14 cellular contexts compared by ENCODE assay signal in genomic region chr12:25980035-25980434, GRCh38. TPM values are rescaled to one million over a fixed set of nuclear protein-coding genes. Genes with fewer than 3 reads are reported as not detected.
DNase-seq lines count a peak whose midpoint lies in the region; ATAC-seq, FAIRE-seq and TF ChIP-seq lines count a peak whose summit lies in the region.
"Had no signal": no experiment of that assay in that cellular context is flagged by ENCODE, and none has a peak within 500 bp of the region (broad histone marks: within the 10 kb centered on the region; RNA-seq: fewer than 3 reads in every experiment).

No MANE protein-coding gene starts in this region.

- no peaks in the 10 kb centered on the region for H3K27me3 ChIP-seq in astrocyte (ENCODE audit: insufficient read depth, low read length)
- H3K27me3 ChIP-seq in lower lobe of right lung (ENCODE audit: low read depth) = no peaks in the 10 kb centered on the region
- H3K27me3 ChIP-seq: BE2C had no signal

- H3K4me3 ChIP-seq in HEK293 (ENCODE audit: low read depth, low read length) (no peak overlapping the region), astrocyte (ENCODE audit: insufficient read depth, low read depth, low read length) (no peak overlapping the region), lower lobe of right lung (no peak overlapping the region)
- H3K4me3 ChIP-seq: A549, GM12878 had no signal

- FAIRE-seq in astrocyte (lab: Jason Lieb, UNC) = no peak
- FAIRE-seq: A549, GM12878, GM18507 had no signal

- H3K36me3 ChIP-seq in HEK293 (ENCODE audit: control insufficient read depth in 2 of 2, insufficient read depth in 1 of 2, low read length in 2 of 2) (no peaks in the 10 kb centered on the region), astrocyte (ENCODE audit: insufficient read depth, low read length) (no peaks in the 10 kb centered on the region), lower lobe of right lung (no peaks in the 10 kb centered on the region)
- H3K36me3 ChIP-seq: BE2C had no signal

- H3K9me3 Mint-ChIP-seq in astrocyte (ENCODE audit: unreplicated experiment) = no peaks in the 10 kb centered on the region
- no peaks in the 10 kb centered on the region for H3K9me3 Mint-ChIP-seq in activated naive CD4-positive, alpha-beta T cell treated with anti-CD3 and anti-CD28 coated beads, Interleukin-2, amount 10 ng/mL, durations not matched to agents 7 days and 5 days

- no peaks in the 10 kb centered on the region for H3K27me3 Mint-ChIP-seq in astrocyte (ENCODE audit: low read depth, unreplicated experiment)
- peaks cover 4% of the 10 kb centered on the region for H3K27me3 Mint-ChIP-seq in activated naive CD4-positive, alpha-beta T cell treated with anti-CD3 and anti-CD28 coated beads, Interleukin-2, amount 10 ng/mL, durations not matched to agents 7 days and 5 days

- H3K4me1 Mint-ChIP-seq in astrocyte (ENCODE audit: low read depth, unreplicated experiment) = peaks cover 8% of the 10 kb centered on the region
- no peaks in the 10 kb centered on the region for H3K4me1 Mint-ChIP-seq in activated naive CD4-positive, alpha-beta T cell treated with anti-CD3 and anti-CD28 coated beads, Interleukin-2, amount 10 ng/mL, durations not matched to agents 7 days and 5 days

- no peak overlapping the region for H3K4me3 Mint-ChIP-seq in astrocyte (ENCODE audit: unreplicated experiment)
- H3K4me3 Mint-ChIP-seq in activated naive CD4-positive, alpha-beta T cell treated with anti-CD3 and anti-CD28 coated beads, Interleukin-2, amount 10 ng/mL, durations not matched to agents 7 days and 5 days = no peak overlapping the region
- H3K4me3 Mint-ChIP-seq: CD4-positive, alpha-beta memory T cell had no signal

- POLR2A ChIA-PET in HEK293 (lab: Yijun Ruan, JAX) (interaction anchor here (1.7 kb wide), 1 partner anchor 12 kb away, joined by 5 read pairs; no protein-coding TSS in a partner anchor), RWPE1 (lab: Yijun Ruan, JAX; ENCODE audit: low non-redundant PET) (no interaction called here)

- CTCF ChIA-PET in HEK293 (lab: Yijun Ruan, JAX) (interaction anchor here (0.8 kb wide), 1 partner anchor 49 kb away, joined by 4 read pairs; no protein-coding TSS in a partner anchor), RWPE1 (lab: Yijun Ruan, JAX) (no interaction called here)
- CTCF ChIA-PET in activated naive CD4-positive, alpha-beta T cell treated with anti-CD3 and anti-CD28 coated beads, Interleukin-2, amount 10 ng/mL, durations not matched to agents 7 days and 5 days (lab: Charles Lee) = no interaction called here

- peaks cover 38% of the 10 kb centered on the region for H4K20me1 ChIP-seq in astrocyte (ENCODE audit: insufficient read depth, low read length)

- peaks cover 100% of the 10 kb centered on the region for H3K79me2 ChIP-seq in astrocyte (ENCODE audit: insufficient read depth, low read length)

- H3K9ac ChIP-seq in astrocyte (ENCODE audit: low read length) = no peak overlapping the region

- no peak overlapping the region for H3K27ac Mint-ChIP-seq in astrocyte (ENCODE audit: unreplicated experiment)
- no peak overlapping the region for H3K27ac Mint-ChIP-seq in activated naive CD4-positive, alpha-beta T cell treated with anti-CD3 and anti-CD28 coated beads, Interleukin-2, amount 10 ng/mL, durations not matched to agents 7 days and 5 days
- H3K27ac Mint-ChIP-seq: CD4-positive, alpha-beta memory T cell had no signal

- DNase-seq in astrocyte (ENCODE audit: low read depth) (no peak), lower lobe of right lung (no peak), RWPE1 (ENCODE audit: low spot score) (no peak)
- DNase-seq in activated naive CD4-positive, alpha-beta T cell treated with anti-CD3 and anti-CD28 coated beads, Interleukin-2, amount 10 ng/mL, durations not matched to agents 7 days and 5 days = no peak
- DNase-seq: BE2C; CD4-positive, alpha-beta memory T cell; DMS79; GOT3 had no signal

- H3K4me1 ChIP-seq in HEK293 (ENCODE audit: control insufficient read depth, insufficient read depth, low read length) = peaks cover 28% of the 10 kb centered on the region
- H3K4me1 ChIP-seq in astrocyte (ENCODE audit: insufficient read depth, low read length) = peaks cover 16% of the 10 kb centered on the region
- peaks cover 41% of the 10 kb centered on the region for H3K4me1 ChIP-seq in lower lobe of right lung
- H3K4me1 ChIP-seq: A549, BE2C had no signal

- H3K36me3 Mint-ChIP-seq in astrocyte (ENCODE audit: low read depth, unreplicated experiment) = no peaks in the 10 kb centered on the region
- H3K36me3 Mint-ChIP-seq in activated naive CD4-positive, alpha-beta T cell treated with anti-CD3 and anti-CD28 coated beads, Interleukin-2, amount 10 ng/mL, durations not matched to agents 7 days and 5 days = no peaks in the 10 kb centered on the region
- H3K36me3 Mint-ChIP-seq: CD4-positive, alpha-beta memory T cell had no signal

- H3K27ac ChIP-seq in HEK293 (ENCODE audit: extremely low read depth, low read depth, low read length) (no peak overlapping the region), astrocyte (ENCODE audit: low read depth, low read length) (no peak overlapping the region), lower lobe of right lung (peak overlapping the region; percentile 18), RWPE1 (no peak overlapping the region)
- H3K27ac ChIP-seq: A549, C4-2B had no signal

- TF ChIP-seq CTCF in HEK293 (tag by site-specific recombination; IDR thresholded peaks at IDR 0.05) = no peak
- no peak for TF ChIP-seq CTCF in astrocyte (IDR thresholded peaks at IDR 0.05; ENCODE audit: insufficient read depth, low read depth, low read length)
- TF ChIP-seq CTCF in lower lobe of right lung (IDR thresholded peaks at IDR 0.05) = no peak
- no peak for TF ChIP-seq CTCF in RWPE1 (conservative IDR thresholded peaks at IDR 0.05; ENCODE audit: low read depth)

- H3K4me2 ChIP-seq in astrocyte (ENCODE audit: low read length) = peak overlapping the region; percentile 23
- H3K4me2 ChIP-seq: A549 had no signal

- intact Hi-C loops in lower lobe of right lung (cut with DNase I) = no loop called here

- H3K9me3 ChIP-seq in HEK293 (ENCODE audit: control insufficient read depth, insufficient read depth, low read depth, low read length) (no peaks in the 10 kb centered on the region), astrocyte (ENCODE audit: insufficient read depth, low read depth, low read length) (no peaks in the 10 kb centered on the region), lower lobe of right lung (no peaks in the 10 kb centered on the region)
- H3K9me3 ChIP-seq: A549, BE2C had no signal

- ATAC-seq in lower lobe of right lung (peak in 1 of 2 donors; percentile 39), GM21515 (IDR thresholded peaks at IDR 0.05; ENCODE audit: unreplicated experiment) (no peak)
- ATAC-seq: A549, GM12878 had no signal

- H2AFZ ChIP-seq in astrocyte (ENCODE audit: low read depth, low read length) = no peak overlapping the region

TF ChIP-seq in HEK293, 187 proteins besides CTCF, POLR2A, EP300 and RAD21:
- TF ChIP-seq, protein P1, sequence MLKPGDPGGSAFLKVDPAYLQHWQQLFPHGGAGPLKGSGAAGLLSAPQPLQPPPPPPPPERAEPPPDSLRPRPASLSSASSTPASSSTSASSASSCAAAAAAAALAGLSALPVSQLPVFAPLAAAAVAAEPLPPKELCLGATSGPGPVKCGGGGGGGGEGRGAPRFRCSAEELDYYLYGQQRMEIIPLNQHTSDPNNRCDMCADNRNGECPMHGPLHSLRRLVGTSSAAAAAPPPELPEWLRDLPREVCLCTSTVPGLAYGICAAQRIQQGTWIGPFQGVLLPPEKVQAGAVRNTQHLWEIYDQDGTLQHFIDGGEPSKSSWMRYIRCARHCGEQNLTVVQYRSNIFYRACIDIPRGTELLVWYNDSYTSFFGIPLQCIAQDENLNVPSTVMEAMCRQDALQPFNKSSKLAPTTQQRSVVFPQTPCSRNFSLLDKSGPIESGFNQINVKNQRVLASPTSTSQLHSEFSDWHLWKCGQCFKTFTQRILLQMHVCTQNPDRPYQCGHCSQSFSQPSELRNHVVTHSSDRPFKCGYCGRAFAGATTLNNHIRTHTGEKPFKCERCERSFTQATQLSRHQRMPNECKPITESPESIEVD (tag by site-specific recombination; IDR thresholded peaks at IDR 0.05) = peak; percentile 82
- TF ChIP-seq ZNF23 (tag by site-specific recombination; IDR thresholded peaks at IDR 0.05; ENCODE audit: borderline replicate concordance) (no peak), OSR2 (tag by site-specific recombination; IDR thresholded peaks at IDR 0.05) (peak; percentile 32; the same call in 1 of the 2 replicates), SCRT2 (tag by site-specific recombination; IDR thresholded peaks at IDR 0.05) (no peak), TCF7L2 (IDR thresholded peaks at IDR 0.05; ENCODE audit: borderline replicate concordance, low read depth, low read length) (peak; percentile 59; the same call in 1 of the 2 replicates), ZXDB (tag by site-specific recombination; IDR thresholded peaks at IDR 0.05) (0 out of 2 replicates have a peak, but pooled peaks have one; percentile 32), ZNF837 (tag by site-specific recombination; IDR thresholded peaks at IDR 0.05) (no peak), ZBTB7A (tag by site-specific recombination; IDR thresholded peaks at IDR 0.05; ENCODE audit: low read depth) (no peak)

RNA-seq across cellular contexts. Expression of gene RASSF8, which starts 21.6 kb away (rescaled TPM):
- total RNA-seq in astrocyte (24.2 and 39.5 TPM in 2 replicates), lower lobe of right lung (62.1 TPM)
- total RNA-seq: CD4-positive, alpha-beta memory T cell had no signal
